24 cellular contexts compared by ENCODE assay signal in genomic region chr7:132969520-132969919, GRCh38.
DNase-seq lines count a peak whose midpoint lies in the region; ATAC-seq, FAIRE-seq and TF ChIP-seq lines count a peak whose summit lies in the region.
"Had no signal": no experiment of that assay in that cellular context is flagged by ENCODE, and none has a peak within 500 bp of the region (broad histone marks: within the 10 kb centered on the region; RNA-seq: fewer than 3 reads in every experiment).

No MANE protein-coding gene starts in this region.

- FAIRE-seq in H1 (lab: Jason Lieb, UNC), result no peak
- FAIRE-seq: A549, D721Med, GM12891, GM18507, H54 had no signal

- ATAC-seq in GM23338 (peak; percentile 72), GM19328 (IDR thresholded peaks at IDR 0.05; ENCODE audit: unreplicated experiment) (no peak)
- ATAC-seq: A549 had no signal

- H3K27ac ChIP-seq in GM23338 (ENCODE audit: low read depth) (peak overlapping the region; percentile 39; the same call in 1 of the 2 replicates), KMS-11 (no peak overlapping the region), H1 (ENCODE audit: low read depth, low read length) (no peak overlapping the region)
- H3K27ac ChIP-seq: A549; BLaER1 treated with 17β-estradiol and CSF1 and Interleukin-3, amounts not matched to agents 10 nM and 100 nM had no signal

- H3K27ac Mint-ChIP-seq in GM23338, result peak overlapping the region; percentile 56; the same call in 1 of the 2 replicates
- H3K27ac Mint-ChIP-seq: CD4-positive, alpha-beta T cell had no signal

- POLR2A ChIA-PET in H1 (lab: Charles Lee; ENCODE audit: partially characterized antibody), result no interaction called here

- H3K36me3 ChIP-seq in GM23338 (ENCODE audit: insufficient read depth) (no peaks in the 10 kb centered on the region), KMS-11 (ENCODE audit: insufficient read depth) (no peaks in the 10 kb centered on the region), H1 (ENCODE audit: control insufficient read depth in 2 of 4, insufficient read depth in 4 of 4, low read length in 3 of 4) (peaks cover 0 to 14% (median 6%) of the 10 kb centered on the region in 4 experiments; a peak in 2 of 8 replicates)

- no peak overlapping the region for H3K4me3 Mint-ChIP-seq in GM23338
- H3K4me3 Mint-ChIP-seq: CD14-positive monocyte; CD4-positive, alpha-beta T cell; CD8-positive, alpha-beta memory T cell had no signal

- no peak overlapping the region for H3K4ac ChIP-seq in H1 (replicated peaks; ENCODE audit: insufficient read length, low read depth, low read length)

- H3K79me2 ChIP-seq in GM23338 (replicated peaks; ENCODE audit: insufficient read depth), result peaks cover 71% of the 10 kb centered on the region
- H3K79me2 ChIP-seq in KMS-11 (ENCODE audit: insufficient read depth, low read depth), result peaks cover 7% of the 10 kb centered on the region; the same call in 1 of the 2 replicates
- peaks cover 4 to 46% of the 10 kb centered on the region in 2 experiments; a peak in 3 of 4 replicates for H3K79me2 ChIP-seq in H1 (ENCODE audit: control insufficient read depth in 1 of 2, insufficient read depth in 2 of 2, low read length in 2 of 2)

- TF ChIP-seq CTCF in GM23338 (conservative IDR thresholded peaks at IDR 0.05; ENCODE audit: low read depth in 2 of 2) (no peak), KMS-11 (conservative IDR thresholded peaks at IDR 0.05; ENCODE audit: low read depth, low read length) (no peak), H1 (IDR thresholded peaks at IDR 0.05; ENCODE audit: control extremely low read depth in 1 of 3, insufficient read depth in 1 of 3, low read depth in 1 of 3, low read length in 3 of 3) (no peak)

- H3K18ac ChIP-seq in H1 (ENCODE audit: extremely low read depth, low read length), result no peak overlapping the region

- no peak overlapping the region for H2BK120ac ChIP-seq in H1 (replicated peaks; ENCODE audit: low read depth, low read length)

- H2AFZ ChIP-seq in GM23338, result no peak overlapping the region
- H2AFZ ChIP-seq in KMS-11 (ENCODE audit: low read depth), result no peak overlapping the region
- H2AFZ ChIP-seq in H1 (ENCODE audit: low read length), result no peak overlapping the region

- CTCF ChIA-PET in H1 (lab: Charles Lee; ENCODE audit: partially characterized antibody), result no interaction called here

- H3K9ac ChIP-seq in KMS-11, result no peak overlapping the region
- no peak overlapping the region for H3K9ac ChIP-seq in H1 (replicated peaks in 1 of 4; ENCODE audit: extremely low read depth in 1 of 4, low read depth in 3 of 4, low read length in 3 of 4)
- H3K9ac ChIP-seq: BLaER1 treated with 17β-estradiol and CSF1 and Interleukin-3, amounts not matched to agents 10 nM and 100 nM had no signal

- peaks cover 9% of the 10 kb centered on the region; the same call in 2 of the 3 replicates for H3K36me3 Mint-ChIP-seq in GM23338 (ENCODE audit: low read depth)

- H3F3A ChIP-seq in GM23338 (replicated peaks; ENCODE audit: low read depth), result no peaks in the 10 kb centered on the region

- no peaks in the 10 kb centered on the region for H3K9me2 ChIP-seq in GM23338 (ENCODE audit: insufficient read depth)

- no peak overlapping the region for H3K4me2 ChIP-seq in GM23338
- H3K4me2 ChIP-seq in KMS-11, result peak overlapping the region; percentile 54; the same call in 1 of the 2 replicates
- no peak overlapping the region for H3K4me2 ChIP-seq in H1 (ENCODE audit: insufficient read depth in 1 of 2, low read depth in 2 of 2, low read length in 2 of 2)
- H3K4me2 ChIP-seq: A549; BLaER1 treated with 17β-estradiol and CSF1 and Interleukin-3, amounts not matched to agents 10 nM and 100 nM had no signal

- no peak overlapping the region for H3K14ac ChIP-seq in H1 (ENCODE audit: insufficient read length)

- H2BK5ac ChIP-seq in H1 (ENCODE audit: low read depth, low read length), result no peak overlapping the region

- no peaks in the 10 kb centered on the region for H3K9me3 Mint-ChIP-seq in GM23338
- H3K9me3 Mint-ChIP-seq: CD14-positive monocyte; CD4-positive, alpha-beta T cell; CD8-positive, alpha-beta memory T cell had no signal

- WGBS in H1 (ENCODE audit: extremely low coverage in 1 of 2, insufficient coverage in 1 of 2, insufficient read length in 1 of 2, insufficient replicate concordance in 2 of 2, low coverage in 1 of 2, low lambda C conversion rate in 2 of 2, missing lambda C conversion rate in 1 of 2), 2 experiments, result 63% methylated on average over 1 of the region's 1 CpG; no CpG with 5 or more reads in 1 of the 2 experiments

- H3K23me2 ChIP-seq in H1 (ENCODE audit: low read depth, low read length), result no peaks in the 10 kb centered on the region

- no peak overlapping the region for H4K91ac ChIP-seq in H1 (replicated peaks; ENCODE audit: insufficient read length, low read length)

- no peak for TF ChIP-seq POLR2A in H1 (IDR thresholded peaks at IDR 0.05; ENCODE audit: control extremely low read depth in 1 of 2, low read depth in 2 of 2, low read length in 2 of 2)

- TF ChIP-seq EP300 in H1 (IDR thresholded peaks at IDR 0.05; ENCODE audit: borderline replicate concordance in 1 of 2, low read depth in 2 of 2, low read length in 2 of 2), result no peak

- DNase-seq in GM23338 (ENCODE audit: low spot score) (no peak), H1 (ENCODE audit: low read depth in 1 of 2, low spot score in 2 of 2) (no peak), GM03348 (ENCODE audit: low spot score) (no peak)
- no peak for DNase-seq in stimulated activated CD8-positive, alpha-beta memory T cell treated with anti-CD3 and anti-CD28 coated beads, Interleukin-4, amount 100 ng/mL, for 48 hours
- DNase-seq: 8988T; ACHN; AML-193; BE2C; CD4-positive, alpha-beta T cell; CD8-positive, alpha-beta memory T cell; DMS 273 treated with DMSO at 0.1 percent for 48 hours; DMS79; EL; GDM1; HCEC 1CT had no signal

- no peaks in the 10 kb centered on the region for H3K9me3 ChIP-seq in H1 (ENCODE audit: insufficient read depth in 2 of 2, low read depth in 1 of 2, low read length in 1 of 2)
- H3K9me3 ChIP-seq: A549; BE2C; BLaER1 treated with 17β-estradiol and CSF1 and Interleukin-3, amounts not matched to agents 10 nM and 100 nM had no signal

- H3K4me1 ChIP-seq in GM23338 (ENCODE audit: insufficient read depth), result peaks cover 22% of the 10 kb centered on the region; the same call in 1 of the 2 replicates
- H3K4me1 ChIP-seq in KMS-11 (ENCODE audit: low read depth, poor library complexity, severe bottlenecking), result peaks cover 32% of the 10 kb centered on the region
- peaks cover 0 to 6% (median 0%) of the 10 kb centered on the region in 4 experiments; a peak in 1 of 7 replicates for H3K4me1 ChIP-seq in H1 (replicated peaks in 1 of 4; ENCODE audit: control insufficient read depth in 3 of 4, insufficient read depth in 4 of 4, low read length in 3 of 4)
- H3K4me1 ChIP-seq: A549 had no signal

- H2BK15ac ChIP-seq in H1 (ENCODE audit: low read length), result no peak overlapping the region

- H3K27me3 ChIP-seq in GM23338 (ENCODE audit: insufficient read depth), result no peaks in the 10 kb centered on the region
- no peaks in the 10 kb centered on the region for H3K27me3 ChIP-seq in KMS-11 (ENCODE audit: insufficient read depth, low read depth)
- peaks cover 0 to 1% (median 0%) of the 10 kb centered on the region in 4 experiments; a peak in 1 of 7 replicates for H3K27me3 ChIP-seq in H1 (replicated peaks in 1 of 4; ENCODE audit: control insufficient read depth in 3 of 4, extremely low read depth in 1 of 4, insufficient read depth in 3 of 4, low read length in 3 of 4)
- H3K27me3 ChIP-seq: BE2C; BLaER1 treated with 17β-estradiol and CSF1 and Interleukin-3, amounts not matched to agents 10 nM and 100 nM had no signal

- H3K79me1 ChIP-seq in H1 (ENCODE audit: low read depth, low read length), result no peaks in the 10 kb centered on the region; the same call in 1 of the 2 replicates

- H2BK12ac ChIP-seq in H1 (ENCODE audit: low read depth, low read length), result no peak overlapping the region

- no peak overlapping the region for H4K5ac ChIP-seq in H1 (ENCODE audit: insufficient read length, low read depth, low read length)

- TF ChIP-seq RAD21 in H1 (IDR thresholded peaks at IDR 0.05 in 1 of 2, conservative IDR thresholded peaks at IDR 0.05 in 1 of 2; ENCODE audit: low read depth in 2 of 2, low read length in 2 of 2), result no peak

- H3K4me3 ChIP-seq in GM23338, result no peak overlapping the region
- H3K4me3 ChIP-seq in KMS-11 (IDR thresholded peaks at IDR 0.05; ENCODE audit: insufficient read depth, low read depth, low read length), result no peak overlapping the region
- H3K4me3 ChIP-seq in H1 (ENCODE audit: extremely low read depth in 1 of 4, insufficient read depth in 2 of 4, low read depth in 3 of 4, low read length in 4 of 4), result no peak overlapping the region
- H3K4me3 ChIP-seq: A549; BLaER1 treated with 17β-estradiol and CSF1 and Interleukin-3, amounts not matched to agents 10 nM and 100 nM had no signal

- no peak overlapping the region for H3K23ac ChIP-seq in H1 (ENCODE audit: insufficient read length)

- no peak overlapping the region for H2AK5ac ChIP-seq in H1 (ENCODE audit: low read depth, low read length)

- peaks cover 29% of the 10 kb centered on the region for H3K4me1 Mint-ChIP-seq in GM23338

- peaks cover 8% of the 10 kb centered on the region for H4K20me1 ChIP-seq in GM23338 (replicated peaks; ENCODE audit: insufficient read depth)
- no peaks in the 10 kb centered on the region for H4K20me1 ChIP-seq in KMS-11 (ENCODE audit: insufficient read depth)
- peaks cover 0 to 2% of the 10 kb centered on the region in 2 experiments for H4K20me1 ChIP-seq in H1 (replicated peaks in 1 of 2; ENCODE audit: control insufficient read depth in 1 of 2, insufficient read depth in 2 of 2, low read length in 2 of 2)

- no peak overlapping the region for H2BK20ac ChIP-seq in H1 (ENCODE audit: low read length)

- H3K56ac ChIP-seq in H1 (replicated peaks; ENCODE audit: insufficient read length, low read depth, low read length), result no peak overlapping the region

- H4K8ac ChIP-seq in H1 (ENCODE audit: extremely low read depth, insufficient read depth, low read length), result no peak overlapping the region

- no peaks in the 10 kb centered on the region for H3K27me3 Mint-ChIP-seq in GM23338 (ENCODE audit: insufficient read depth, low read depth, poor library complexity)
- H3K27me3 Mint-ChIP-seq: CD4-positive, alpha-beta T cell; CD8-positive, alpha-beta memory T cell had no signal

TF ChIP-seq in GM23338, 12 proteins besides CTCF, POLR2A, EP300 and RAD21 (continues in another document):
- TF ChIP-seq ZNF331 (CRISPR knock-in tag; IDR thresholded peaks at IDR 0.05; ENCODE audit: low read depth), result no peak

TF ChIP-seq in H1, 55 proteins besides CTCF, POLR2A, EP300 and RAD21:
- TF ChIP-seq BRCA1 (IDR thresholded peaks at IDR 0.05; ENCODE audit: low read depth, low read length) (no peak), SRF (IDR thresholded peaks at IDR 0.05; ENCODE audit: low read depth, low read length) (peak; percentile 46; the same call in 1 of the 2 replicates), TEAD4 (IDR thresholded peaks at IDR 0.05; ENCODE audit: low read depth, low read length) (no peak), RFX5 (IDR thresholded peaks at IDR 0.05; ENCODE audit: borderline replicate concordance, low read depth, low read length) (no peak), CTBP2 (IDR thresholded peaks at IDR 0.05; ENCODE audit: borderline replicate concordance, insufficient read depth, insufficient read length, low read length) (no peak), TAF7 (optimal IDR thresholded peaks at IDR 0.05; ENCODE audit: borderline replicate concordance, low read depth, low read length) (no peak)
